Comparison of ENCODE assay signal across 23 cellular contexts in genomic region chr19:37992761-37993160, GRCh38.
"Had no signal": no experiment of that assay in that cellular context is flagged by ENCODE, and none has a peak within 500 bp of the region (broad histone marks: within the 10 kb centered on the region; RNA-seq: fewer than 3 reads in every experiment).

No MANE protein-coding gene starts in this region.

- H3K4me3 ChIP-seq: coronary artery, gastrocnemius medialis, lower lobe of right lung, right lobe of liver, smooth muscle cell, stomach, testis, tibial artery, upper lobe of left lung had no signal

- DNase-seq: dermis blood vessel endothelial cell; effector memory CD8-positive, alpha-beta T cell; gastrocnemius medialis; head of caudate nucleus; left ventricle myocardium superior; lower lobe of right lung; natural killer cell; right lobe of liver; stimulated activated CD4-positive, alpha-beta T cell treated with anti-CD3 and anti-CD28 coated beads, Interleukin-2, amount 100 ng/mL, for 24 hours; stimulated activated CD4-positive, alpha-beta T cell treated with anti-CD3 and anti-CD28 coated beads, Interleukin-4, amount 100 ng/mL, for 24 hours; stimulated activated naive CD4-positive, alpha-beta T cell treated with Interleukin-2 at 50 U/mL for 16 hours; stomach; testis; tibial artery; upper lobe of left lung had no signal

- H2AFZ ChIP-seq: parathyroid adenoma had no signal

- FAIRE-seq: endometrium, keratinocyte, urothelium cell line had no signal

- H3K27me3 ChIP-seq: gastrocnemius medialis, neutrophil, right lobe of liver, stomach, testis, tibial artery, upper lobe of left lung had no signal

- H3K4me1 ChIP-seq: parathyroid adenoma, testis had no signal

- H3K36me3 ChIP-seq: gastrocnemius medialis, lower lobe of right lung, neutrophil, right lobe of liver, tibial artery, upper lobe of left lung had no signal

- H3K9me3 ChIP-seq: gastrocnemius medialis, lower lobe of right lung, neutrophil, right lobe of liver, stomach, testis, tibial artery, upper lobe of left lung had no signal

- H3K27ac ChIP-seq: coronary artery, gastrocnemius medialis, lower lobe of right lung, neutrophil, parathyroid adenoma, right lobe of liver, stomach, testis, tibial artery had no signal

- H3K4me2 ChIP-seq: smooth muscle cell had no signal

- H3K9ac ChIP-seq: parathyroid adenoma had no signal

- ATAC-seq: effector memory CD8-positive, alpha-beta T cell; gastrocnemius medialis; left ventricle myocardium superior; natural killer cell; right lobe of liver; stimulated activated effector memory CD8-positive, alpha-beta T cell treated with anti-CD3 and anti-CD28 coated beads, Interleukin-12 subunit alpha, Interleukin-12 subunit beta, amount 100 ng/mL, for 72 hours had no signal
